In the genomic region with DNA sequence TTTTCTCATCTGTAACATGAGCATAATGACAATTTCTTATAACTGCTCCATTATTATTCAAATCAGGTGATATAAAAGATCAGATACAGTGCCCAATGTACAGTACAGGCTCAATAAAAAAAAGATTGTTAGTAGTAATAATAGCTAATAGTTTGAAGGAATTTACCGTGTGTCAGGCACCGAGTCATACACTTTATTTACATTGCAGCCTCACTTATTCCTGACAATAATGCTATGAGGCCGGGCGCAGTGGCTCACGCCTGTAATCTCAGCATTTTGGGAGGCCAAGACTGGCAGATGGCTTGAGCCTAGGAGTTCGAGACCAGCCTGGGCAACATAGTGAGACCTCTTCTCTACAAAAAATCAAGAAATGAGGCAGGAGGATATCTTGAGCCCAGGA, we compare ENCODE assay signal across 13 cellular contexts. TPM values are rescaled to one million over a fixed set of nuclear protein-coding genes. Genes with fewer than 3 reads are reported as not detected.
"Had no signal": no experiment of that assay in that cellular context is flagged by ENCODE, and none has a peak within 500 bp of the region (broad histone marks: within the 10 kb centered on the region; RNA-seq: fewer than 3 reads in every experiment).

No MANE protein-coding gene starts in this region.

- H3K4me3 ChIP-seq: breast epithelium, tibial nerve, vagina had no signal

- H3K27me3 ChIP-seq: tibial nerve, vagina had no signal

- H3K36me3 Mint-ChIP-seq: activated naive CD4-positive, alpha-beta T cell treated with anti-CD3 and anti-CD28 coated beads, Interleukin-2, amount 10 ng/mL, durations not matched to agents 7 days and 5 days had no signal

- H3K9me3 Mint-ChIP-seq: activated B cell treated with CpG ODN at 0.5 μM for 24 hours; activated CD4-positive, alpha-beta T cell treated with anti-CD3 and anti-CD28 coated beads, Interleukin-2, amount 10 ng/mL, durations not matched to agents 7 days and 5 days; activated naive CD4-positive, alpha-beta T cell treated with anti-CD3 and anti-CD28 coated beads, Interleukin-2, amount 10 ng/mL, durations not matched to agents 7 days and 5 days; activated T-helper 17 cell treated with anti-CD3 and anti-CD28 coated beads, Interleukin-2, amount 50 U/mL, for 72 hours had no signal

- H3K27me3 Mint-ChIP-seq: activated B cell treated with CpG ODN at 0.5 μM for 24 hours; activated CD4-positive, alpha-beta T cell treated with anti-CD3 and anti-CD28 coated beads, Interleukin-2, amount 10 ng/mL, durations not matched to agents 7 days and 5 days; activated naive CD4-positive, alpha-beta T cell treated with anti-CD3 and anti-CD28 coated beads, Interleukin-2, amount 10 ng/mL, durations not matched to agents 7 days and 5 days; activated T-helper 17 cell treated with anti-CD3 and anti-CD28 coated beads, Interleukin-2, amount 50 U/mL, for 72 hours had no signal

- H3K4me1 Mint-ChIP-seq: activated B cell treated with CpG ODN at 0.5 μM for 24 hours had no signal

- H3K27ac Mint-ChIP-seq: activated B cell treated with CpG ODN at 0.5 μM for 24 hours; activated CD4-positive, alpha-beta T cell treated with anti-CD3 and anti-CD28 coated beads, Interleukin-2, amount 10 ng/mL, durations not matched to agents 7 days and 5 days; activated naive CD4-positive, alpha-beta T cell treated with anti-CD3 and anti-CD28 coated beads, Interleukin-2, amount 10 ng/mL, durations not matched to agents 7 days and 5 days; activated T-helper 17 cell treated with anti-CD3 and anti-CD28 coated beads, Interleukin-2, amount 50 U/mL, for 72 hours; nephron progenitor cell had no signal

- H3K9me3 ChIP-seq: breast epithelium, tibial nerve, vagina had no signal

- H3K27ac ChIP-seq: vagina had no signal

- H3K36me3 ChIP-seq: breast epithelium, tibial nerve, vagina had no signal

- H3K4me1 ChIP-seq: breast epithelium, vagina had no signal

- DNase-seq: activated B cell treated with CpG ODN at 0.5 μM for 24 hours; activated CD4-positive, alpha-beta T cell treated with anti-CD3 and anti-CD28 coated beads, Interleukin-2, amount 10 ng/mL, durations not matched to agents 7 days and 5 days; activated naive CD4-positive, alpha-beta T cell treated with anti-CD3 and anti-CD28 coated beads, Interleukin-2, amount 10 ng/mL, durations not matched to agents 7 days and 5 days; activated T-cell treated with anti-CD3 and anti-CD28 coated beads for 4 hours; hippocampal formation; nephron progenitor cell had no signal

- H3K4me3 Mint-ChIP-seq: activated B cell treated with CpG ODN at 0.5 μM for 24 hours; activated CD4-positive, alpha-beta T cell treated with anti-CD3 and anti-CD28 coated beads, Interleukin-2, amount 10 ng/mL, durations not matched to agents 7 days and 5 days; activated naive CD4-positive, alpha-beta T cell treated with anti-CD3 and anti-CD28 coated beads, Interleukin-2, amount 10 ng/mL, durations not matched to agents 7 days and 5 days; activated T-helper 17 cell treated with anti-CD3 and anti-CD28 coated beads, Interleukin-2, amount 50 U/mL, for 72 hours; nephron progenitor cell had no signal

RNA-seq across cellular contexts. Expression of a gene that starts 39.4 kb away (rescaled TPM):
- total RNA-seq: activated B cell treated with CpG ODN at 0.5 μM for 24 hours; activated CD4-positive, alpha-beta T cell treated with anti-CD3 and anti-CD28 coated beads, Interleukin-2, amount 10 ng/mL, durations not matched to agents 7 days and 5 days; activated CD8-positive, alpha-beta memory T cell treated with anti-CD3 and anti-CD28 coated beads for 36 hours; activated T-helper 17 cell treated with anti-CD3 and anti-CD28 coated beads, Interleukin-2, amount 50 U/mL, for 72 hours; liver; T-helper 1 cell treated with Interleukin-12 subunit alpha and Interleukin-12 subunit beta and Interleukin-4 antibody, amounts not matched to agents 30 ng/mL and 1 ng/mL, for 36 hours had no signal
